In the genomic region with DNA sequence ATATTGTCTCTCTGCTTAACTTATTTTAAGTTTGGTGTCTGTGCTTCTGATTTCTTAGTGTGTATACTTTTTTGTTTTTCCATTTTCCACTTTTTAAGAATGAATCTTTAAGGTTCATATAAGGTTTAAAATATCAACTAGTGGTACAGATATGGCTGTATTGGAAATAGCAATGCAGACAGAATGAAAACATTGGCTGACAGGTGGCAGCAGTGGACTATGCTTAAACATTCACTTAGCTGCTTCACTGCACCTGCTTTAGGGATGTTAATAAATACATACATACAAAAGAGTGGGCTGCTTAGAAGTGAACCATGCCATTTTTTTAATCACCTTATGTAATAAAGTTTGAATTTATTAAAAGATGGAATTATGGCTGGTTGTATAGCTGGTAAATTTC, we compare ENCODE assay signal across 9 cellular contexts. TPM values are rescaled to one million over a fixed set of nuclear protein-coding genes. Genes with fewer than 3 reads are reported as not detected.
DNase-seq lines count a peak whose midpoint lies in the region; ATAC-seq and TF ChIP-seq lines count a peak whose summit lies in the region.
"Had no signal": no experiment of that assay in that cellular context is flagged by ENCODE, and none has a peak within 500 bp of the region (broad histone marks: within the 10 kb centered on the region; RNA-seq: fewer than 3 reads in every experiment).

No MANE protein-coding gene starts in this region.

- H3K36me3 ChIP-seq in Caco-2 (ENCODE audit: control insufficient read depth, insufficient read depth, low read length) = no peaks in the 10 kb centered on the region; the same call in 1 of the 2 replicates

- H3K27me3 Mint-ChIP-seq in Caco-2 (ENCODE audit: insufficient read depth, unreplicated experiment) (no peaks in the 10 kb centered on the region), mesothelial cell of epicardium (ENCODE audit: low read depth) (no peaks in the 10 kb centered on the region)
- no peaks in the 10 kb centered on the region for H3K27me3 Mint-ChIP-seq in stimulated activated naive B cell treated with anti-CD40 and anti-IgM and Interleukin-4, amounts not matched to agents 10 μg/mL and 1 μg/mL and 100 μg/mL, for 72 hours
- no peaks in the 10 kb centered on the region for H3K27me3 Mint-ChIP-seq in stimulated activated naive CD8-positive, alpha-beta T cell treated with anti-CD3 and anti-CD28 coated beads, Interleukin-15, amount 100 ng/mL, for 72 hours

- CTCF ChIA-PET in Caco-2 (lab: Charles Lee) = interaction anchor here (0.6 to 1.0 kb wide), 3 partner anchors 45 to 50 kb away, joined by 3 to 5 read pairs (median 3); no protein-coding TSS in a partner anchor

- H3K4me3 Mint-ChIP-seq in Caco-2 (ENCODE audit: unreplicated experiment) (no peak overlapping the region), mesothelial cell of epicardium (no peak overlapping the region)
- no peak overlapping the region for H3K4me3 Mint-ChIP-seq in stimulated activated naive B cell treated with anti-CD40 and anti-IgM and Interleukin-4, amounts not matched to agents 10 μg/mL and 1 μg/mL and 100 μg/mL, for 72 hours
- H3K4me3 Mint-ChIP-seq in stimulated activated naive CD8-positive, alpha-beta T cell treated with anti-CD3 and anti-CD28 coated beads, Interleukin-15, amount 100 ng/mL, for 72 hours = no peak overlapping the region

- intact Hi-C loops in Caco-2 (cut with micrococcal nuclease; ENCODE audit: unreplicated experiment) = loop anchor here (1.0 to 2.0 kb wide), 2 partner anchors 86 to 128 kb away; no protein-coding TSS in a partner anchor

- no peaks in the 10 kb centered on the region for H3K9me3 ChIP-seq in Caco-2

- peak in 1 of 2 experiments; percentile 46 for DNase-seq in Caco-2
- DNase-seq in amniotic epithelial cell (ENCODE audit: low read depth) = peak; percentile 14
- no peak for DNase-seq in stimulated activated naive B cell treated with anti-CD40 and anti-IgM and Interleukin-4, amounts not matched to agents 10 μg/mL and 1 μg/mL and 100 μg/mL, for 72 hours
- no peak for DNase-seq in HCEC 1CT
- DNase-seq in mesothelial cell of epicardium (ENCODE audit: low spot score in 2 of 2, unreplicated experiment in 2 of 2) = no peak
- no peak for DNase-seq in stimulated activated naive CD8-positive, alpha-beta T cell treated with anti-CD3 and anti-CD28 coated beads, Interleukin-15, amount 100 ng/mL, for 72 hours
- DNase-seq: IMR-90 had no signal

- POLR2A ChIA-PET in Caco-2 (lab: Charles Lee) = no interaction called here

- H3K36me3 Mint-ChIP-seq in Caco-2 (ENCODE audit: insufficient read depth, unreplicated experiment) (peaks cover 36% of the 10 kb centered on the region), mesothelial cell of epicardium (peaks cover 29% of the 10 kb centered on the region)
- peaks cover 38 to 41% of the 10 kb centered on the region in 2 donors for H3K36me3 Mint-ChIP-seq in stimulated activated naive B cell treated with anti-CD40 and anti-IgM and Interleukin-4, amounts not matched to agents 10 μg/mL and 1 μg/mL and 100 μg/mL, for 72 hours

- TF ChIP-seq CTCF in Caco-2 (IDR thresholded peaks at IDR 0.05; ENCODE audit: insufficient read depth in 1 of 2, low read depth in 1 of 2, low read length in 1 of 2, severe bottlenecking in 1 of 2, unreplicated experiment in 1 of 2) (peak; percentile 45 to 53), LNCAP (IDR thresholded peaks at IDR 0.05) (peak; percentile 40; the same call in 1 of the 2 replicates), mesothelial cell of epicardium (IDR thresholded peaks at IDR 0.05; ENCODE audit: unreplicated experiment) (no peak)

- H3K27ac Mint-ChIP-seq in Caco-2 (ENCODE audit: unreplicated experiment) (no peak overlapping the region), mesothelial cell of epicardium (no peak overlapping the region)
- no peak overlapping the region for H3K27ac Mint-ChIP-seq in stimulated activated naive B cell treated with anti-CD40 and anti-IgM and Interleukin-4, amounts not matched to agents 10 μg/mL and 1 μg/mL and 100 μg/mL, for 72 hours
- no peak overlapping the region for H3K27ac Mint-ChIP-seq in stimulated activated naive CD8-positive, alpha-beta T cell treated with anti-CD3 and anti-CD28 coated beads, Interleukin-15, amount 100 ng/mL, for 72 hours

- H3K27me3 ChIP-seq in Caco-2 (replicated peaks; ENCODE audit: control insufficient read depth, insufficient read depth, low read length) = no peaks in the 10 kb centered on the region

- H3K4me3 ChIP-seq in Caco-2 (ENCODE audit: low read depth, low read length) = no peak overlapping the region

- no peaks in the 10 kb centered on the region for H3K9me3 Mint-ChIP-seq in Caco-2 (ENCODE audit: unreplicated experiment)
- no peaks in the 10 kb centered on the region for H3K9me3 Mint-ChIP-seq in stimulated activated naive B cell treated with anti-CD40 and anti-IgM and Interleukin-4, amounts not matched to agents 10 μg/mL and 1 μg/mL and 100 μg/mL, for 72 hours
- H3K9me3 Mint-ChIP-seq in mesothelial cell of epicardium = no peaks in the 10 kb centered on the region
- H3K9me3 Mint-ChIP-seq in stimulated activated naive CD8-positive, alpha-beta T cell treated with anti-CD3 and anti-CD28 coated beads, Interleukin-15, amount 100 ng/mL, for 72 hours = no peaks in the 10 kb centered on the region

- no peaks in the 10 kb centered on the region for H3K4me1 ChIP-seq in Caco-2

- peak; percentile 85 for ATAC-seq in GM19351 (IDR thresholded peaks at IDR 0.05; ENCODE audit: unreplicated experiment)
- peak; percentile 55 to 63 for ATAC-seq in stimulated activated naive B cell treated with anti-CD40 and anti-IgM and Interleukin-4, amounts not matched to agents 10 μg/mL and 1 μg/mL and 100 μg/mL, for 72 hours (replicated peaks)
- no peak for ATAC-seq in stimulated activated naive CD8-positive, alpha-beta T cell treated with anti-CD3 and anti-CD28 coated beads, Interleukin-15, amount 100 ng/mL, for 72 hours

- H3K4me1 Mint-ChIP-seq in Caco-2 (ENCODE audit: low read depth, unreplicated experiment) (no peaks in the 10 kb centered on the region), mesothelial cell of epicardium (no peaks in the 10 kb centered on the region)
- H3K4me1 Mint-ChIP-seq in stimulated activated naive B cell treated with anti-CD40 and anti-IgM and Interleukin-4, amounts not matched to agents 10 μg/mL and 1 μg/mL and 100 μg/mL, for 72 hours = peaks cover 19 to 27% of the 10 kb centered on the region in 2 donors
- peaks cover 37% of the 10 kb centered on the region for H3K4me1 Mint-ChIP-seq in stimulated activated naive CD8-positive, alpha-beta T cell treated with anti-CD3 and anti-CD28 coated beads, Interleukin-15, amount 100 ng/mL, for 72 hours

- no TSS peak for BruUV-seq in Caco-2 (replicated peaks; lab: Mats Ljungman, UMichigan)

RNA-seq across cellular contexts. Expression of gene TM9SF2, which starts 27.3 kb away (rescaled TPM):
- total RNA-seq in Caco-2 (2022) (154 and 155 TPM in 2 replicates), mesothelial cell of epicardium (105 to 107 TPM (median 106 TPM) in 3 replicates)
